In genomic region chr5:149128023-149128875, GRCh38 we compare ENCODE assay signal across 8 cellular contexts. TPM values are rescaled to one million over a fixed set of nuclear protein-coding genes. Genes with fewer than 3 reads are reported as not detected.
DNase-seq lines count a peak whose midpoint lies in the region; ATAC-seq and TF ChIP-seq lines count a peak whose summit lies in the region.

No MANE protein-coding gene starts in this region.

- H4K20me1 ChIP-seq in OCI-LY7 (ENCODE audit: insufficient read depth, low read length) = no peaks in the 10 kb centered on the region

- H3K27me3 Mint-ChIP-seq in effector memory CD8-positive, alpha-beta T cell = peaks cover 50 to 71% of the 10 kb centered on the region in 2 donors
- peaks cover 2% of the 10 kb centered on the region for H3K27me3 Mint-ChIP-seq in T-helper 2 cell treated with Interferon-gamma antibody and Interleukin-4, amounts not matched to agents 5 μg/mL and 100 μg/mL, for 36 hours (ENCODE audit: low read depth)

- H3K27ac Mint-ChIP-seq in effector memory CD8-positive, alpha-beta T cell = no peak overlapping the region
- H3K27ac Mint-ChIP-seq in T-helper 2 cell treated with Interferon-gamma antibody and Interleukin-4, amounts not matched to agents 5 μg/mL and 100 μg/mL, for 36 hours = no peak overlapping the region

- H3K27ac ChIP-seq in OCI-LY7 (ENCODE audit: low read depth, low read length, poor library complexity, severe bottlenecking) = no peak overlapping the region

- no peak overlapping the region for H3K4me2 ChIP-seq in OCI-LY7 (ENCODE audit: low read length)

- H3K9me2 ChIP-seq in OCI-LY7 (ENCODE audit: insufficient read depth, low read length) = no peaks in the 10 kb centered on the region

- no peaks in the 10 kb centered on the region for H3K9me3 ChIP-seq in OCI-LY7 (ENCODE audit: low read length)

- H3K36me3 Mint-ChIP-seq in effector memory CD8-positive, alpha-beta T cell (ENCODE audit: insufficient read depth) = no peaks in the 10 kb centered on the region
- no peaks in the 10 kb centered on the region for H3K36me3 Mint-ChIP-seq in T-helper 2 cell treated with Interferon-gamma antibody and Interleukin-4, amounts not matched to agents 5 μg/mL and 100 μg/mL, for 36 hours (ENCODE audit: low read depth)

- POLR2A ChIA-PET in OCI-LY7 (lab: Charles Lee) = no interaction called here

- no peaks in the 10 kb centered on the region for H3K27me3 ChIP-seq in H7 (ENCODE audit: control insufficient read depth, insufficient read depth, low read length)

- H3K9me3 Mint-ChIP-seq in effector memory CD8-positive, alpha-beta T cell = no peaks in the 10 kb centered on the region
- H3K9me3 Mint-ChIP-seq in T-helper 2 cell treated with Interferon-gamma antibody and Interleukin-4, amounts not matched to agents 5 μg/mL and 100 μg/mL, for 36 hours = no peaks in the 10 kb centered on the region

- no peaks in the 10 kb centered on the region for H3K4me1 ChIP-seq in OCI-LY7 (ENCODE audit: insufficient read depth, low read length, poor library complexity, severe bottlenecking)

- H3K4me3 Mint-ChIP-seq in effector memory CD8-positive, alpha-beta T cell = no peak overlapping the region
- no peak overlapping the region for H3K4me3 Mint-ChIP-seq in T-helper 2 cell treated with Interferon-gamma antibody and Interleukin-4, amounts not matched to agents 5 μg/mL and 100 μg/mL, for 36 hours

- no peaks in the 10 kb centered on the region for H3K79me2 ChIP-seq in OCI-LY7 (ENCODE audit: insufficient read depth, low read depth, low read length)

- ATAC-seq in effector memory CD8-positive, alpha-beta T cell (replicated peaks) = peak; percentile 44

- intact Hi-C loops in OCI-LY7 (cut with micrococcal nuclease; ENCODE audit: unreplicated experiment) = loop anchor here (5.0 kb wide), 1 partner anchor 139 kb away; no protein-coding TSS in a partner anchor

- DNase-seq in NOMO-1 treated with DMSO at 0.1 percent for 48 hours (lab: John Stamatoyannopoulos, UW; ENCODE audit: unreplicated experiment) (peak; percentile 31), NOMO-1 treated with dmso at 0.1 percent for 144 hours (lab: John Stamatoyannopoulos, UW; ENCODE audit: unreplicated experiment) (no peak), H7 (peak; percentile 73), OCI-LY7 (ENCODE audit: low spot score) (peak; percentile 8), midbrain (lab: John Stamatoyannopoulos, UW) (peak; percentile 22)
- DNase-seq in effector memory CD8-positive, alpha-beta T cell = no peak
- DNase-seq in T-helper 2 cell treated with Interferon-gamma antibody and Interleukin-4, amounts not matched to agents 5 μg/mL and 100 μg/mL, for 36 hours (ENCODE audit: low spot score) = no peak
- no peak for DNase-seq in stimulated activated CD4-positive, alpha-beta T cell treated with anti-CD3 and anti-CD28 coated beads, Interleukin-12 subunit alpha, Interleukin-12 subunit beta, amount 100 ng/mL, for 4 hours

- peak; percentile 81 for TF ChIP-seq CTCF in OCI-LY7 (conservative IDR thresholded peaks at IDR 0.05; ENCODE audit: low read length)

- no peaks in the 10 kb centered on the region for H3K4me1 Mint-ChIP-seq in effector memory CD8-positive, alpha-beta T cell (ENCODE audit: low read depth in 2 of 2)
- no peaks in the 10 kb centered on the region for H3K4me1 Mint-ChIP-seq in T-helper 2 cell treated with Interferon-gamma antibody and Interleukin-4, amounts not matched to agents 5 μg/mL and 100 μg/mL, for 36 hours (ENCODE audit: low read depth)

- CTCF ChIA-PET in OCI-LY7 (lab: Charles Lee; ENCODE audit: unreplicated experiment) = no interaction called here

- H3K36me3 ChIP-seq in H7 (replicated peaks; ENCODE audit: control insufficient read depth, insufficient read depth, low read length) = no peaks in the 10 kb centered on the region
- no peaks in the 10 kb centered on the region for H3K36me3 ChIP-seq in OCI-LY7 (ENCODE audit: insufficient read depth, low read length)

- no peak overlapping the region for H2AFZ ChIP-seq in OCI-LY7 (ENCODE audit: low read length)

- no peak overlapping the region for H3K4me3 ChIP-seq in H7 (ENCODE audit: insufficient read depth, low read depth, low read length)
- H3K4me3 ChIP-seq in OCI-LY7 (ENCODE audit: low read depth, low read length, poor library complexity, severe bottlenecking) = no peak overlapping the region

- BruUV-seq in OCI-LY7 (replicated peaks; lab: Mats Ljungman, UMichigan) = no TSS peak

RNA-seq across cellular contexts. Expression of gene ABLIM3, which starts 13.0 kb away (rescaled TPM):
- 0.03 TPM in 1 of 2 replicates, not detected in the other for total RNA-seq in H7 (2014; rRNA removed; shearing (Covaris generic))
- not detected in 2 replicates for total RNA-seq in OCI-LY7 (2014; rRNA removed; shearing (Covaris generic))
- not detected in 2 replicates for total RNA-seq in OCI-LY7 (2022)

Comparison
In these comparisons a context has a peak if more than half of its experiments do, and no peak if none do; other contexts are left out.
1. DNase-seq: peak in NOMO-1 treated with DMSO at 0.1 percent for 48 hours (single experiment), H7 (single experiment), OCI-LY7 (single experiment) and midbrain (single experiment); none in NOMO-1 treated with dmso at 0.1 percent for 144 hours (single experiment), effector memory CD8-positive, alpha-beta T cell (0 of 3), T-helper 2 cell treated with Interferon-gamma antibody and Interleukin-4, amounts not matched to agents 5 μg/mL and 100 μg/mL, for 36 hours (single experiment) and stimulated activated CD4-positive, alpha-beta T cell treated with anti-CD3 and anti-CD28 coated beads, Interleukin-12 subunit alpha, Interleukin-12 subunit beta, amount 100 ng/mL, for 4 hours (single experiment).